In genomic region chr7:139848274-139848673, GRCh38 we compare ENCODE assay signal across 32 cellular contexts. TPM values are rescaled to one million over a fixed set of nuclear protein-coding genes. Genes with fewer than 3 reads are reported as not detected.
"Had no signal": no experiment of that assay in that cellular context is flagged by ENCODE, and none has a peak within 500 bp of the region (broad histone marks: within the 10 kb centered on the region; RNA-seq: fewer than 3 reads in every experiment).

No MANE protein-coding gene starts in this region.

- H3K9me3 ChIP-seq: ovary, psoas muscle, suprapubic skin, testis, tibial artery, transverse colon, upper lobe of right lung, uterus had no signal

- H3K4me1 Mint-ChIP-seq: neural crest cell; stimulated activated naive CD8-positive, alpha-beta T cell treated with anti-CD3 and anti-CD28 coated beads, Interleukin-15, amount 100 ng/mL, for 72 hours had no signal

- H3K79me2 ChIP-seq: parathyroid adenoma had no signal

- H3K27ac ChIP-seq: ovary, parathyroid adenoma, psoas muscle, skin epidermis, spleen, suprapubic skin, testis, tibial artery, transverse colon, upper lobe of right lung, uterus had no signal

- H3K9me3 Mint-ChIP-seq: stimulated activated memory B cell treated with anti-CD40 and anti-IgM and Interleukin-4, amounts not matched to agents 10 μg/mL and 1 μg/mL and 100 μg/mL, for 72 hours had no signal

- H3K4me2 ChIP-seq: smooth muscle cell had no signal

- H3K4me3 Mint-ChIP-seq: naive thymus-derived CD8-positive, alpha-beta T cell; natural killer cell treated with Interleukin-12 subunit alpha and Interleukin-12 subunit beta and Interleukin-15 and Interleukin-18, amount 100 ng/mL, for 72 hours; nephron progenitor cell; neural crest cell; stimulated activated memory B cell treated with anti-CD40 and anti-IgM and Interleukin-4, amounts not matched to agents 10 μg/mL and 1 μg/mL and 100 μg/mL, for 72 hours; stimulated activated naive CD8-positive, alpha-beta T cell treated with anti-CD3 and anti-CD28 coated beads, Interleukin-15, amount 100 ng/mL, for 72 hours; type B pancreatic cell had no signal

- H3K36me3 ChIP-seq: ovary, suprapubic skin, tibial artery, transverse colon, upper lobe of right lung, uterus had no signal

- ATAC-seq: naive thymus-derived CD8-positive, alpha-beta T cell; natural killer cell treated with Interleukin-12 subunit alpha and Interleukin-12 subunit beta and Interleukin-15 and Interleukin-18, amount 100 ng/mL, for 72 hours; psoas muscle; right cardiac atrium; sciatic nerve; stimulated activated memory B cell treated with anti-CD40 and anti-IgM and Interleukin-4, amounts not matched to agents 10 μg/mL and 1 μg/mL and 100 μg/mL, for 72 hours; stimulated activated naive CD8-positive, alpha-beta T cell treated with anti-CD3 and anti-CD28 coated beads, Interleukin-15, amount 100 ng/mL, for 72 hours; stimulated activated naive CD8-positive, alpha-beta T cell treated with anti-CD3 and anti-CD28 coated beads, Interleukin-15, Interleukin-2, amounts not matched to agents 100 U/mL and 50 U/mL, for 24 hours; upper lobe of right lung had no signal

- H3K27ac Mint-ChIP-seq: naive thymus-derived CD8-positive, alpha-beta T cell; nephron progenitor cell; progenitor cell of endocrine pancreas; stimulated activated memory B cell treated with anti-CD40 and anti-IgM and Interleukin-4, amounts not matched to agents 10 μg/mL and 1 μg/mL and 100 μg/mL, for 72 hours; stimulated activated naive CD8-positive, alpha-beta T cell treated with anti-CD3 and anti-CD28 coated beads, Interleukin-15, amount 100 ng/mL, for 72 hours; type B pancreatic cell had no signal

- H3K27me3 Mint-ChIP-seq: natural killer cell treated with Interleukin-12 subunit alpha and Interleukin-12 subunit beta and Interleukin-15 and Interleukin-18, amount 100 ng/mL, for 72 hours; stimulated activated memory B cell treated with anti-CD40 and anti-IgM and Interleukin-4, amounts not matched to agents 10 μg/mL and 1 μg/mL and 100 μg/mL, for 72 hours; stimulated activated naive CD8-positive, alpha-beta T cell treated with anti-CD3 and anti-CD28 coated beads, Interleukin-15, amount 100 ng/mL, for 72 hours; type B pancreatic cell had no signal

- H3K9ac ChIP-seq: parathyroid adenoma had no signal

- H3K27me3 ChIP-seq: ovary, spleen, suprapubic skin, testis, transverse colon, upper lobe of right lung, uterus had no signal

- DNase-seq: naive thymus-derived CD8-positive, alpha-beta T cell; nephron progenitor cell; occipital lobe; ovary; posterior cingulate gyrus; psoas muscle; right cardiac atrium; spleen; stimulated activated CD4-positive, alpha-beta T cell treated with anti-CD3 and anti-CD28 coated beads, Interleukin-12 subunit alpha, Interleukin-12 subunit beta, amount 100 ng/mL, for 4 hours; stimulated activated CD4-positive, alpha-beta T cell treated with anti-CD3 and anti-CD28 coated beads, Interleukin-1b, Interleukin-23, amount 100 ng/mL, for 48 hours; stimulated activated CD4-positive, alpha-beta T cell treated with anti-CD3 and anti-CD28 coated beads, Interleukin-4, amount 100 ng/mL, for 1 hour; stimulated activated CD4-positive, alpha-beta T cell treated with anti-CD3 and anti-CD28 coated beads, Interleukin-4, amount 100 ng/mL, for 4 hours; stimulated activated CD8-positive, alpha-beta memory T cell treated with anti-CD3 and anti-CD28 coated beads, Interleukin-4, amount 100 ng/mL, for 48 hours; stimulated activated naive CD4-positive, alpha-beta T cell; stimulated activated naive CD8-positive, alpha-beta T cell treated with anti-CD3 and anti-CD28 coated beads, Interleukin-15, amount 100 ng/mL, for 72 hours; stimulated activated naive CD8-positive, alpha-beta T cell treated with anti-CD3 and anti-CD28 coated beads, Interleukin-15, Interleukin-2, amounts not matched to agents 100 U/mL and 50 U/mL, for 24 hours; substantia nigra; testis; tibial artery; transverse colon; upper lobe of right lung; uterus had no signal

- H3K4me1 ChIP-seq: parathyroid adenoma, psoas muscle, testis, uterus had no signal

- H3K36me3 Mint-ChIP-seq: naive thymus-derived CD8-positive, alpha-beta T cell; type B pancreatic cell had no signal

- H2AFZ ChIP-seq: parathyroid adenoma had no signal

- H3K4me3 ChIP-seq: ovary, psoas muscle, skin epidermis, smooth muscle cell, spleen, suprapubic skin, testis, tibial artery, transverse colon, upper lobe of right lung, uterus had no signal

RNA-seq across cellular contexts. Expression of gene TBXAS1, which starts 19.2 kb away (rescaled TPM):
- total RNA-seq: smooth muscle cell had no signal
